1 cellular context compared by ENCODE assay signal in genomic region chr11:66232769-66233168, GRCh38.
TF ChIP-seq lines count a peak whose summit lies in the region.

No MANE protein-coding gene starts in this region.

TF ChIP-seq in HepG2, 621 proteins besides CTCF, POLR2A, EP300 and RAD21:
- TF ChIP-seq ZNF180 (CRISPR knock-in tag; IDR thresholded peaks at IDR 0.05; ENCODE audit: borderline replicate concordance, low read depth) (no peak), E2F1 (CRISPR knock-in tag; IDR thresholded peaks at IDR 0.05) (no peak), NFE2L2 (IDR thresholded peaks at IDR 0.05; ENCODE audit: low read length) (no peak), ZNF142 (CRISPR knock-in tag; IDR thresholded peaks at IDR 0.05) (no peak), ASH2L (IDR thresholded peaks at IDR 0.05; ENCODE audit: insufficient read length, low read depth, low read length) (no peak), ZBTB49 (CRISPR knock-in tag; IDR thresholded peaks at IDR 0.05; ENCODE audit: borderline replicate concordance) (no peak), ZNF510 (CRISPR knock-in tag; IDR thresholded peaks at IDR 0.05; ENCODE audit: low read depth) (no peak), ZNF484 (CRISPR knock-in tag; IDR thresholded peaks at IDR 0.05; ENCODE audit: borderline replicate concordance, low read depth) (no peak), ZIK1 (CRISPR knock-in tag; IDR thresholded peaks at IDR 0.05; ENCODE audit: borderline replicate concordance, low read depth) (no peak), ZNF547 (CRISPR knock-in tag; IDR thresholded peaks at IDR 0.05) (no peak)
